ENCODE assay signal across 18 cellular contexts in the genomic region with DNA sequence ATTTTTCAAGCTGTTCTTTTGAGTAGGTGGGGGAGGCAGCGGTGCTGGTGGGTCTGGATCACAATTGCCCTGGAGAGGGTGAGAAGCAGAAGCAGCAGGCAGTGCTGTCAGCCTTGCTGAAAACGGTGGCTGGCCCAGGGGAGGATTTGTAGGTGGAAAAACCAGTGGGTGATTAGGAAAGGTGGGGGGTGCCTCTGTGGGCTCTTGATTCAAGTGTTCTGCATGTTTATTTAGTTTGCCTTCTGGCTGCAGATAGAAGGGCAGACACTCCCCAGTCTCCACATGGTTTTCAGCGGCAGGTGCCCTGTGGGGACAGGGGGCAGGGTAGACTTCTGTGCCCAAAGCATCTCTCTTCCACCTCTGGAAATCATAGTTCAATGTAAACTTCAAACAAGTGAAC.
DNase-seq lines count a peak whose midpoint lies in the region; TF ChIP-seq lines count a peak whose summit lies in the region.
"Had no signal": no experiment of that assay in that cellular context is flagged by ENCODE, and none has a peak within 500 bp of the region (broad histone marks: within the 10 kb centered on the region; RNA-seq: fewer than 3 reads in every experiment).

No MANE protein-coding gene starts in this region.

- H3K27ac Mint-ChIP-seq in nephron progenitor cell, result no peak overlapping the region
- no peak overlapping the region for H3K27ac Mint-ChIP-seq in activated naive CD4-positive, alpha-beta T cell treated with anti-CD3 and anti-CD28 coated beads for 36 hours
- H3K27ac Mint-ChIP-seq: activated CD8-positive, alpha-beta T cell treated with anti-CD3 and anti-CD28 coated beads, Interleukin-2, amount 10 ng/mL, durations not matched to agents 7 days and 5 days; activated naive CD4-positive, alpha-beta T cell treated with anti-CD3 and anti-CD28 coated beads, Interleukin-2, amount 50 U/mL, for 24 hours; activated T-cell treated with anti-CD3 and anti-CD28 coated beads, Interleukin-2, amount 50 U/mL, for 24 hours; CD14-positive monocyte had no signal

- no peaks in the 10 kb centered on the region for H3K9me3 ChIP-seq in esophagus muscularis mucosa
- H3K9me3 ChIP-seq: heart right ventricle, neutrophil had no signal

- H3K4me1 Mint-ChIP-seq in nephron progenitor cell, result peaks cover 21% of the 10 kb centered on the region
- no peaks in the 10 kb centered on the region for H3K4me1 Mint-ChIP-seq in activated naive CD4-positive, alpha-beta T cell treated with anti-CD3 and anti-CD28 coated beads for 36 hours (ENCODE audit: low read depth)
- H3K4me1 Mint-ChIP-seq: activated naive CD4-positive, alpha-beta T cell treated with anti-CD3 and anti-CD28 coated beads, Interleukin-2, amount 50 U/mL, for 24 hours had no signal

- H3K4me3 ChIP-seq in esophagus muscularis mucosa, result no peak overlapping the region
- H3K4me3 ChIP-seq: heart right ventricle had no signal

- CTCF ChIA-PET in activated naive CD4-positive, alpha-beta T cell treated with anti-CD3 and anti-CD28 coated beads for 36 hours (lab: Charles Lee), result no interaction called here

- no peaks in the 10 kb centered on the region for H3K9me3 Mint-ChIP-seq in nephron progenitor cell
- H3K9me3 Mint-ChIP-seq in activated naive CD4-positive, alpha-beta T cell treated with anti-CD3 and anti-CD28 coated beads for 36 hours, result no peaks in the 10 kb centered on the region
- H3K9me3 Mint-ChIP-seq: activated naive CD4-positive, alpha-beta T cell treated with anti-CD3 and anti-CD28 coated beads, Interleukin-2, amount 50 U/mL, for 24 hours; activated T-cell treated with anti-CD3 and anti-CD28 coated beads, Interleukin-2, amount 50 U/mL, for 24 hours had no signal

- H3K36me3 ChIP-seq in esophagus muscularis mucosa, result no peaks in the 10 kb centered on the region
- H3K36me3 ChIP-seq: heart right ventricle, neutrophil had no signal

- no peak overlapping the region for H3K27ac ChIP-seq in esophagus muscularis mucosa (replicated peaks in 1 of 4)
- H3K27ac ChIP-seq: neutrophil had no signal

- TF ChIP-seq CTCF in nephron progenitor cell (IDR thresholded peaks at IDR 0.05) (no peak), esophagus muscularis mucosa (IDR thresholded peaks at IDR 0.05) (no peak)

- no peaks in the 10 kb centered on the region for H3K27me3 ChIP-seq in esophagus muscularis mucosa
- H3K27me3 ChIP-seq: heart right ventricle, neutrophil had no signal

- H3K36me3 Mint-ChIP-seq in nephron progenitor cell (ENCODE audit: low read depth), result no peaks in the 10 kb centered on the region
- no peaks in the 10 kb centered on the region for H3K36me3 Mint-ChIP-seq in activated naive CD4-positive, alpha-beta T cell treated with anti-CD3 and anti-CD28 coated beads for 36 hours (ENCODE audit: low read depth)
- H3K36me3 Mint-ChIP-seq: activated naive CD4-positive, alpha-beta T cell treated with anti-CD3 and anti-CD28 coated beads, Interleukin-2, amount 50 U/mL, for 24 hours; CD14-positive monocyte had no signal

- no peak overlapping the region for H3K4me3 Mint-ChIP-seq in nephron progenitor cell
- no peak overlapping the region for H3K4me3 Mint-ChIP-seq in activated naive CD4-positive, alpha-beta T cell treated with anti-CD3 and anti-CD28 coated beads for 36 hours
- H3K4me3 Mint-ChIP-seq: activated CD8-positive, alpha-beta T cell treated with anti-CD3 and anti-CD28 coated beads, Interleukin-2, amount 10 ng/mL, durations not matched to agents 7 days and 5 days; activated naive CD4-positive, alpha-beta T cell treated with anti-CD3 and anti-CD28 coated beads, Interleukin-2, amount 50 U/mL, for 24 hours; activated T-cell treated with anti-CD3 and anti-CD28 coated beads, Interleukin-2, amount 50 U/mL, for 24 hours; CD14-positive monocyte had no signal

- DNase-seq in COLO668 (lab: John Stamatoyannopoulos, UW; ENCODE audit: unreplicated experiment), result peak; percentile 83
- DNase-seq in DMS79 (lab: John Stamatoyannopoulos, UW), result peak; percentile 40
- DNase-seq in NCI-H2081 (lab: John Stamatoyannopoulos, UW), result peak; percentile 79 to 86
- peak; percentile 77 for DNase-seq in NCI-H774 (lab: John Stamatoyannopoulos, UW)
- DNase-seq in nephron progenitor cell, result no peak
- no peak for DNase-seq in dedifferentiated amniotic fluid mesenchymal stem cell (ENCODE audit: extremely low spot score)
- no peak for DNase-seq in activated naive CD4-positive, alpha-beta T cell treated with anti-CD3 and anti-CD28 coated beads for 36 hours
- no peak for DNase-seq in esophagus muscularis mucosa (ENCODE audit: extremely low spot score)
- DNase-seq: activated CD4-positive, CD25-positive, alpha-beta regulatory T cell; activated CD8-positive, alpha-beta T cell treated with anti-CD3 and anti-CD28 coated beads, Interleukin-2, amount 10 ng/mL, durations not matched to agents 7 days and 5 days; activated T-cell treated with anti-CD3 and anti-CD28 coated beads, Interleukin-2, amount 50 U/mL, for 24 hours; heart right ventricle; left ventricle myocardium superior; stimulated activated CD4-positive, alpha-beta T cell treated with anti-CD3 and anti-CD28 coated beads, Interleukin-12 subunit alpha, Interleukin-12 subunit beta, amount 100 ng/mL, for 4 hours; T-helper 9 cell had no signal

- intact Hi-C loops in activated naive CD4-positive, alpha-beta T cell treated with anti-CD3 and anti-CD28 coated beads for 36 hours (cut with micrococcal nuclease), result no loop called here
- intact Hi-C loops in esophagus muscularis mucosa (cut with DNase I), result no loop called here

- no peak for TF ChIP-seq POLR2A in esophagus muscularis mucosa (IDR thresholded peaks at IDR 0.05; ENCODE audit: low read depth)

- peaks cover 0 to 2% (median 0%) of the 10 kb centered on the region in 4 donors for H3K4me1 ChIP-seq in esophagus muscularis mucosa

- no peaks in the 10 kb centered on the region for H3K27me3 Mint-ChIP-seq in nephron progenitor cell (ENCODE audit: low read depth, poor library complexity)
- H3K27me3 Mint-ChIP-seq in activated naive CD4-positive, alpha-beta T cell treated with anti-CD3 and anti-CD28 coated beads for 36 hours (ENCODE audit: low read depth), result no peaks in the 10 kb centered on the region
- H3K27me3 Mint-ChIP-seq: activated naive CD4-positive, alpha-beta T cell treated with anti-CD3 and anti-CD28 coated beads, Interleukin-2, amount 50 U/mL, for 24 hours; activated T-cell treated with anti-CD3 and anti-CD28 coated beads, Interleukin-2, amount 50 U/mL, for 24 hours had no signal

- TF ChIP-seq EP300 in esophagus muscularis mucosa (IDR thresholded peaks at IDR 0.05), result no peak

- WGBS in esophagus muscularis mucosa, result 50% methylated on average over 3 of the region's 3 CpGs

Comparison
In these comparisons a context has a peak if more than half of its experiments do, and no peak if none do; other contexts are left out.
1. DNase-seq: peak in COLO668 (single experiment), DMS79 (single experiment), NCI-H2081 (2 of 2) and NCI-H774 (single experiment); none in nephron progenitor cell (single experiment), dedifferentiated amniotic fluid mesenchymal stem cell (single experiment), activated naive CD4-positive, alpha-beta T cell treated with anti-CD3 and anti-CD28 coated beads for 36 hours (single experiment) and esophagus muscularis mucosa (single experiment).